In genomic region chr12:120462099-120462640, GRCh38 we compare ENCODE assay signal across 26 cellular contexts.
"Had no signal": no experiment of that assay in that cellular context is flagged by ENCODE, and none has a peak within 500 bp of the region (broad histone marks: within the 10 kb centered on the region; RNA-seq: fewer than 3 reads in every experiment).

No MANE protein-coding gene starts in this region.

- H3K27me3 Mint-ChIP-seq: activated B cell treated with CpG ODN at 0.5 μM for 24 hours; activated naive CD8-positive, alpha-beta T cell treated with anti-CD3 and anti-CD28 coated beads, Interleukin-2, amount 10 ng/mL, durations not matched to agents 7 days and 5 days; naive B cell had no signal

- FAIRE-seq: endothelial cell of umbilical vein, keratinocyte, pancreas, small intestine had no signal

- H3K4me3 ChIP-seq: pancreas, prostate gland, sigmoid colon, stomach, thyroid gland, upper lobe of right lung had no signal

- H3K4me1 ChIP-seq: prostate gland had no signal

- H3K4me3 Mint-ChIP-seq: activated B cell treated with CpG ODN at 0.5 μM for 24 hours; activated naive CD8-positive, alpha-beta T cell treated with anti-CD3 and anti-CD28 coated beads, Interleukin-2, amount 10 ng/mL, durations not matched to agents 7 days and 5 days; mesothelial cell of epicardium; stimulated activated effector memory CD8-positive, alpha-beta T cell treated with anti-CD3 and anti-CD28 coated beads, Interleukin-12 subunit alpha, Interleukin-12 subunit beta, amount 100 ng/mL, for 72 hours had no signal

- H3K9me3 Mint-ChIP-seq: activated B cell treated with CpG ODN at 0.5 μM for 24 hours; activated naive CD8-positive, alpha-beta T cell treated with anti-CD3 and anti-CD28 coated beads, Interleukin-2, amount 10 ng/mL, durations not matched to agents 7 days and 5 days; activated T-helper 2 cell treated with anti-CD3 and anti-CD28 coated beads, Interferon-gamma antibody, Interleukin-2, Interleukin-4, amounts not matched to agents 10 μg/mL and 5 μg/mL and 100 μg/mL, durations not matched to agents 14 hours and 24 hours and 36 hours; mesothelial cell of epicardium; naive B cell; stimulated activated effector memory CD8-positive, alpha-beta T cell treated with anti-CD3 and anti-CD28 coated beads, Interleukin-12 subunit alpha, Interleukin-12 subunit beta, amount 100 ng/mL, for 72 hours had no signal

- H3K27ac Mint-ChIP-seq: activated B cell treated with CpG ODN at 0.5 μM for 24 hours; activated naive CD8-positive, alpha-beta T cell treated with anti-CD3 and anti-CD28 coated beads, Interleukin-2, amount 10 ng/mL, durations not matched to agents 7 days and 5 days; activated T-helper 2 cell treated with anti-CD3 and anti-CD28 coated beads, Interferon-gamma antibody, Interleukin-2, Interleukin-4, amounts not matched to agents 10 μg/mL and 5 μg/mL and 100 μg/mL, durations not matched to agents 14 hours and 24 hours and 36 hours; mesothelial cell of epicardium; stimulated activated effector memory CD8-positive, alpha-beta T cell treated with anti-CD3 and anti-CD28 coated beads, Interleukin-12 subunit alpha, Interleukin-12 subunit beta, amount 100 ng/mL, for 72 hours had no signal

- H3K9me3 ChIP-seq: pancreas, prostate gland, sigmoid colon, stomach, thyroid gland, upper lobe of right lung had no signal

- H3K27me3 ChIP-seq: pancreas, sigmoid colon, stomach, thyroid gland, upper lobe of right lung had no signal

- H3K27ac ChIP-seq: pancreas, prostate gland, sigmoid colon, stomach, thyroid gland, upper lobe of right lung had no signal

- ATAC-seq: left cardiac atrium; left ventricle myocardium superior; pancreas; stimulated activated effector memory CD8-positive, alpha-beta T cell treated with anti-CD3 and anti-CD28 coated beads, Interleukin-12 subunit alpha, Interleukin-12 subunit beta, amount 100 ng/mL, for 72 hours; upper lobe of right lung had no signal

- DNase-seq: activated B cell treated with CpG ODN at 0.5 μM for 24 hours; activated CD4-positive, alpha-beta T cell treated with anti-CD3 and anti-CD28 coated beads, Interleukin-2, amount 50 U/mL, for 4 hours; activated naive CD8-positive, alpha-beta T cell treated with anti-CD3 and anti-CD28 coated beads, Interleukin-2, amount 10 ng/mL, durations not matched to agents 7 days and 5 days; amniotic stem cell; central memory CD4-positive, alpha-beta T cell; head of caudate nucleus; hippocampal formation; left cardiac atrium; left ventricle myocardium superior; naive B cell; nucleus accumbens; pancreas; retina; sigmoid colon; small intestine; stimulated activated CD4-positive, alpha-beta T cell treated with anti-CD3 and anti-CD28 coated beads, Interleukin-4, amount 100 ng/mL, for 24 hours; stomach; T-helper 2 cell; thyroid gland; upper lobe of right lung had no signal
